1 cellular context compared by ENCODE assay signal in genomic region chr16:83932955-83933673, GRCh38.
TF ChIP-seq lines count a peak whose summit lies in the region.

No MANE protein-coding gene starts in this region.

TF ChIP-seq in HepG2, 621 proteins besides CTCF, POLR2A, EP300 and RAD21:
- no peak for TF ChIP-seq ZNF451 (CRISPR knock-in tag; IDR thresholded peaks at IDR 0.05)
- TF ChIP-seq ZNF350 (CRISPR knock-in tag; IDR thresholded peaks at IDR 0.05; ENCODE audit: borderline replicate concordance, low read depth), result no peak
- no peak for TF ChIP-seq NR1H2 (CRISPR knock-in tag; IDR thresholded peaks at IDR 0.05; ENCODE audit: borderline replicate concordance, low read depth)
- no peak for TF ChIP-seq ZNF143 (CRISPR knock-in tag; IDR thresholded peaks at IDR 0.05)
- TF ChIP-seq PRDM15 (CRISPR knock-in tag; IDR thresholded peaks at IDR 0.05), result no peak
- TF ChIP-seq, protein P1, sequence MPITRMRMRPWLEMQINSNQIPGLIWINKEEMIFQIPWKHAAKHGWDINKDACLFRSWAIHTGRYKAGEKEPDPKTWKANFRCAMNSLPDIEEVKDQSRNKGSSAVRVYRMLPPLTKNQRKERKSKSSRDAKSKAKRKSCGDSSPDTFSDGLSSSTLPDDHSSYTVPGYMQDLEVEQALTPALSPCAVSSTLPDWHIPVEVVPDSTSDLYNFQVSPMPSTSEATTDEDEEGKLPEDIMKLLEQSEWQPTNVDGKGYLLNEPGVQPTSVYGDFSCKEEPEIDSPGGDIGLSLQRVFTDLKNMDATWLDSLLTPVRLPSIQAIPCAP (CRISPR knock-in tag; IDR thresholded peaks at IDR 0.05; ENCODE audit: low read depth), result no peak
- TF ChIP-seq ZNF775 (CRISPR knock-in tag; IDR thresholded peaks at IDR 0.05; ENCODE audit: borderline replicate concordance), result no peak
- TF ChIP-seq AGO2 (optimal IDR thresholded peaks at IDR 0.05; ENCODE audit: low read depth, low read length), result peak; percentile 36
- TF ChIP-seq HMG20A (CRISPR knock-in tag; IDR thresholded peaks at IDR 0.05; ENCODE audit: borderline replicate concordance), result no peak
